Comparison of ENCODE assay signal across 1 cellular context in genomic region chr1:16856201-16856600, GRCh38. TPM values are rescaled to one million over a fixed set of nuclear protein-coding genes. Genes with fewer than 3 reads are reported as not detected.
"Had no signal": no experiment of that assay in that cellular context is flagged by ENCODE, and none has a peak within 500 bp of the region (broad histone marks: within the 10 kb centered on the region; RNA-seq: fewer than 3 reads in every experiment).

No MANE protein-coding gene starts in this region.

RNA-seq across cellular contexts. Expression of gene RNU1-2, which starts 39.6 kb away (rescaled TPM):
- total RNA-seq: LHCN-M2 had no signal
